In the genomic region with DNA sequence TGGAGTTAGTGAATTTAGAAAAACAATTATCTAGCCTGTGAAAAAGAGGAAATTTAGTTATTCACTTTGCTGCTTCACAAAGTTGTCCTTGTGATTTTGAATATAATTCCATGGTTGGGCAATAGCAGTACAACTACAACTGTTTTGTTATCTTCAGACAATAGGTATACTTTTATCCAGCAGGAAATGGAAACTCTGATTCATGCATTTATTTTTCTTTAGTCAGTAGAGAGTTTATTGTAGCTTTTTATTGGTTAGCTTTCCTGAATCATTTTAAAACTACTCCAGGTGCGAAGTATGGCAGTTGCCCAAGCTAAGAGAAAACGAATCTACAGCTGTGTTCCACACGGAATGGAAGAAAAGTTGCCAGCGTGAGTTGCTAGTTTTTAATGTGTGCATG, we compare ENCODE assay signal across 12 cellular contexts.
A peak's percentile ranks its signal among the peaks of the same experiment; 100 is the strongest.
DNase-seq lines count a peak whose midpoint lies in the region; ATAC-seq and TF ChIP-seq lines count a peak whose summit lies in the region.
"Had no signal": no experiment of that assay in that cellular context is flagged by ENCODE, and none has a peak within 500 bp of the region (broad histone marks: within the 10 kb centered on the region; RNA-seq: fewer than 3 reads in every experiment).

No MANE protein-coding gene starts in this region.

- H2BK120ac ChIP-seq in mesendoderm (ENCODE audit: low read depth, low read length), result no peak overlapping the region

- no peak overlapping the region for H2AK5ac ChIP-seq in mesendoderm (ENCODE audit: low read length)

- H3K4me3 ChIP-seq in choroid plexus epithelial cell (ENCODE audit: low read depth, low read length) (no peak overlapping the region), mesendoderm (ENCODE audit: low read length) (no peak overlapping the region)
- H3K4me3 ChIP-seq: ovary had no signal

- TF ChIP-seq CTCF in choroid plexus epithelial cell (conservative IDR thresholded peaks at IDR 0.05; ENCODE audit: low read depth, low read length), result no peak

- H3K36me3 ChIP-seq in mesendoderm (ENCODE audit: control insufficient read depth, insufficient read depth, low read length), result no peaks in the 10 kb centered on the region
- H3K36me3 ChIP-seq: ovary had no signal

- no peak overlapping the region for H3K56ac ChIP-seq in mesendoderm (ENCODE audit: low read length)

- no peak overlapping the region for H3K4me2 ChIP-seq in mesendoderm (ENCODE audit: low read length)

- no peak for TF ChIP-seq RAD21 in Ishikawa (IDR thresholded peaks at IDR 0.05; ENCODE audit: low read depth)

- DNase-seq in A172 (ENCODE audit: low spot score) (peak; percentile 95), choroid plexus epithelial cell (ENCODE audit: low read depth) (peak; percentile 75), mesendoderm (no peak), NCI-H446 treated with DMSO at 0.1 percent for 48 hours (lab: John Stamatoyannopoulos, UW) (no peak), GM19240 (ENCODE audit: insufficient read length, low spot score) (no peak), activated gamma-delta T cell treated with Interleukin-2 at 50 U/mL for 16 hours (no peak)
- DNase-seq: CD4-positive, CD25-positive, alpha-beta regulatory T cell; NCI-H1092; ovary had no signal

- peak; percentile 57; the same call in 1 of the 2 replicates for TF ChIP-seq EP300 in Ishikawa (IDR thresholded peaks at IDR 0.05; ENCODE audit: borderline replicate concordance)

- peaks cover 4% of the 10 kb centered on the region for H3K79me1 ChIP-seq in mesendoderm (ENCODE audit: low read length)

- no peaks in the 10 kb centered on the region for H3K27me3 ChIP-seq in mesendoderm (ENCODE audit: insufficient read depth, low read length, poor library complexity)
- H3K27me3 ChIP-seq: ovary had no signal

- no peak overlapping the region for H2BK5ac ChIP-seq in mesendoderm (ENCODE audit: low read length)

- peaks cover 17% of the 10 kb centered on the region for H3K4me1 ChIP-seq in mesendoderm (ENCODE audit: control insufficient read depth, low read depth, low read length)

- no peak overlapping the region for H4K5ac ChIP-seq in mesendoderm (ENCODE audit: low read length)

- no peak overlapping the region for H4K8ac ChIP-seq in mesendoderm (ENCODE audit: low read depth, low read length)

- H2BK15ac ChIP-seq in mesendoderm (replicated peaks; ENCODE audit: low read depth), result no peak overlapping the region

- H3K4ac ChIP-seq in mesendoderm (ENCODE audit: low read depth, low read length), result no peak overlapping the region

- H3K18ac ChIP-seq in mesendoderm (ENCODE audit: low read length), result no peak overlapping the region

- H3K27ac ChIP-seq in mesendoderm (ENCODE audit: low read depth, low read length), result peak overlapping the region; percentile 60

- H3K23ac ChIP-seq in mesendoderm (ENCODE audit: low read length), result no peak overlapping the region

- no peak for ATAC-seq in GM21381 (IDR thresholded peaks at IDR 0.05; ENCODE audit: unreplicated experiment)
- ATAC-seq: stimulated activated effector memory CD8-positive, alpha-beta T cell treated with anti-CD3 and anti-CD28 coated beads, Interleukin-12 subunit alpha, Interleukin-12 subunit beta, amount 100 ng/mL, for 72 hours had no signal

- H3K79me2 ChIP-seq in mesendoderm (ENCODE audit: control insufficient read depth, insufficient read depth, low read length), result no peaks in the 10 kb centered on the region

- no peak overlapping the region for H3K9ac ChIP-seq in mesendoderm (ENCODE audit: low read length)

- no CpG with 5 or more reads among the region's 4 CpGs for WGBS in mesendoderm (ENCODE audit: extremely low coverage, insufficient coverage, low lambda C conversion rate)

TF ChIP-seq in Ishikawa, 13 proteins besides CTCF, POLR2A, EP300 and RAD21:
- TF ChIP-seq CREB1 (IDR thresholded peaks at IDR 0.05; ENCODE audit: low read depth), result no peak
- TF ChIP-seq CEBPB (IDR thresholded peaks at IDR 0.05), result peak; percentile 79
- TF ChIP-seq ZBTB7A (IDR thresholded peaks at IDR 0.05; ENCODE audit: low read depth), result no peak
- TF ChIP-seq, protein P1, sequence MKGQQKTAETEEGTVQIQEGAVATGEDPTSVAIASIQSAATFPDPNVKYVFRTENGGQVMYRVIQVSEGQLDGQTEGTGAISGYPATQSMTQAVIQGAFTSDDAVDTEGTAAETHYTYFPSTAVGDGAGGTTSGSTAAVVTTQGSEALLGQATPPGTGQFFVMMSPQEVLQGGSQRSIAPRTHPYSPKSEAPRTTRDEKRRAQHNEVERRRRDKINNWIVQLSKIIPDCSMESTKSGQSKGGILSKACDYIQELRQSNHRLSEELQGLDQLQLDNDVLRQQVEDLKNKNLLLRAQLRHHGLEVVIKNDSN (IDR thresholded peaks at IDR 0.05), result no peak
- no peak for TF ChIP-seq EGR1 (IDR thresholded peaks at IDR 0.05)
- peak; percentile 61; the same call in 1 of the 2 replicates for TF ChIP-seq FOXM1 (IDR thresholded peaks at IDR 0.05; ENCODE audit: borderline replicate concordance, low read depth)
- TF ChIP-seq NFIC (IDR thresholded peaks at IDR 0.05), result 0 out of 2 replicates have a peak, but pooled peaks have one; percentile 13
- no peak for TF ChIP-seq YY1 (IDR thresholded peaks at IDR 0.05; ENCODE audit: low read depth)
- peak; percentile 42; the same call in 1 of the 2 replicates for TF ChIP-seq TCF12 (IDR thresholded peaks at IDR 0.05; ENCODE audit: low read depth)

Comparison
In these comparisons a context has a peak if more than half of its experiments do, and no peak if none do; other contexts are left out.
1. DNase-seq: peak in A172 (single experiment) and choroid plexus epithelial cell (single experiment); none in mesendoderm (single experiment), NCI-H446 treated with DMSO at 0.1 percent for 48 hours (single experiment), GM19240 (single experiment) and activated gamma-delta T cell treated with Interleukin-2 at 50 U/mL for 16 hours (single experiment).